Comparison of ENCODE assay signal across 8 cellular contexts in the genomic region with DNA sequence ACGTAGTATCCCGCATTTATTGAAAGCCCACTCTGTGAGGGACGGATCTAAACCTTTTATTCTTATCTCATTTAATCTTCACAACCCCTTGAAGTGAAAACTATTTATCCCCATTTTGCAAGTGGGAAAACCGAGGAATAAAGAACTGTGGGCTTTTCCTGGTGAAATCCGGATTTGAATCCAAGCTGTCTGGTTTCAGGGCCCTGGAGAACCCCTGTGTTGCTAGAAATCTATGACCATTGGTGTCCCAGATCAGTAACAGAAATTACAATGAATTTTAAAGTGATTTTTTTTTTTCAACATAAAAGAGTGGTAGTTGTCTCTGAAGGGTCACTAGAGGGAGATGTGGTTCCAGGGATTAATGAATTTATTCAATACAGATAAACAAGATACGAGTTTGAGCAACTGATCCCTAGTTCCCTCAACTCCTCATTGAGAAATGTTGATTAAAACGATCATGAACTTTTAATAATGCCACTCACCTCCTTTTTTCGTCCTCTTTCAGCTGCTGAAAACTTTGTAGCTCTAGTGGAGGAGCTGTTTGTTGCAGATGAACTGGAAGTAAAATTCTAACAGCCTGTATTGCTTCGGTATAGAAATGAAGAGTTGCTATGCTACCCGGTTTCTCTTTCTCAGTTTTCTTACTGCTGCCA. TPM values are rescaled to one million over a fixed set of nuclear protein-coding genes. Genes with fewer than 3 reads are reported as not detected.
A peak's percentile ranks its signal among the peaks of the same experiment; 100 is the strongest.
DNase-seq lines count a peak whose midpoint lies in the region; ATAC-seq, FAIRE-seq and TF ChIP-seq lines count a peak whose summit lies in the region.

No MANE protein-coding gene starts in this region.

- H3K4me1 ChIP-seq in heart left ventricle = peaks cover 0 to 51% (median 32%) of the 10 kb centered on the region in 12 donors
- H3K4me1 ChIP-seq in astrocyte (ENCODE audit: insufficient read depth, low read length) = peaks cover 22% of the 10 kb centered on the region
- H3K4me1 ChIP-seq in thoracic aorta (ENCODE audit: control insufficient read depth in 1 of 2, low read depth in 2 of 2) = peaks cover 7 to 37% of the 10 kb centered on the region in 2 donors

- no peaks in the 10 kb centered on the region for H3K9me3 Mint-ChIP-seq in astrocyte (ENCODE audit: unreplicated experiment)

- H3K4me3 ChIP-seq in heart left ventricle (peak overlapping the region; percentile 64 to 98 (median 86)), astrocyte (ENCODE audit: insufficient read depth, low read depth, low read length) (peak overlapping the region; percentile 99), thoracic aorta (peak overlapping the region; percentile 95)

- H3K9me3 ChIP-seq in heart left ventricle (no peaks in the 10 kb centered on the region), astrocyte (ENCODE audit: insufficient read depth, low read depth, low read length) (no peaks in the 10 kb centered on the region), thoracic aorta (no peaks in the 10 kb centered on the region)

- peak overlapping the region; percentile 99 for H3K9ac ChIP-seq in astrocyte (ENCODE audit: low read length)

- peaks cover 48% of the 10 kb centered on the region for H3K79me2 ChIP-seq in astrocyte (ENCODE audit: insufficient read depth, low read length)

- no peak for TF ChIP-seq POLR2A in heart left ventricle (IDR thresholded peaks at IDR 0.05)

- no peak overlapping the region for H2AFZ ChIP-seq in astrocyte (ENCODE audit: low read depth, low read length)

- no peak for ATAC-seq in heart left ventricle
- no peak for ATAC-seq in left ventricle myocardium superior
- ATAC-seq in thoracic aorta (ENCODE audit: insufficient number of reproducible peaks, low FRiP score, low read depth) = no peak

- TF ChIP-seq CTCF in heart left ventricle (IDR thresholded peaks at IDR 0.05) (peak in 7 of 12 donors; percentile 10 to 44 (median 31)), astrocyte (IDR thresholded peaks at IDR 0.05; ENCODE audit: insufficient read depth, low read depth, low read length) (peak; percentile 46), thoracic aorta (IDR thresholded peaks at IDR 0.05) (no peak)

- peak overlapping the region; percentile 99 for H3K27ac Mint-ChIP-seq in astrocyte (ENCODE audit: unreplicated experiment)

- intact Hi-C loops in heart left ventricle (cut with DNase I) (loop anchor here in 1 of 10 donors (1.0 kb wide), 1 partner anchor 29 kb away; a partner anchor contains a TSS), left ventricle myocardium superior (cut with micrococcal nuclease) (no loop called here)

- WGBS in heart left ventricle, 4 donors = 7 to 10% (median 8%) methylated on average over 10 of the region's 10 CpGs

- H3K4me2 ChIP-seq in astrocyte (ENCODE audit: low read length) = peak overlapping the region; percentile 87

- H3K27ac ChIP-seq in heart left ventricle = peak overlapping the region in 11 of 12 donors; percentile 78 to 96 (median 91)
- H3K27ac ChIP-seq in astrocyte (ENCODE audit: low read depth, low read length) = peak overlapping the region; percentile 94
- peak overlapping the region; percentile 91 to 92 for H3K27ac ChIP-seq in thoracic aorta

- peak overlapping the region; percentile 99 for H3K4me3 Mint-ChIP-seq in astrocyte (ENCODE audit: unreplicated experiment)

- no peak for FAIRE-seq in astrocyte (lab: Jason Lieb, UNC)

- H3K4me1 Mint-ChIP-seq in astrocyte (ENCODE audit: low read depth, unreplicated experiment) = peaks cover 45% of the 10 kb centered on the region

- peaks cover 6% of the 10 kb centered on the region for H3K36me3 Mint-ChIP-seq in astrocyte (ENCODE audit: low read depth, unreplicated experiment)

- H4K20me1 ChIP-seq in astrocyte (ENCODE audit: insufficient read depth, low read length) = peaks cover 32% of the 10 kb centered on the region

- H3K27me3 ChIP-seq in heart left ventricle (no peaks in the 10 kb centered on the region), astrocyte (ENCODE audit: insufficient read depth, low read length) (no peaks in the 10 kb centered on the region), thoracic aorta (replicated peaks; ENCODE audit: insufficient read depth) (no peaks in the 10 kb centered on the region)

- H3K36me3 ChIP-seq in heart left ventricle (peaks cover 0 to 43% (median 38%) of the 10 kb centered on the region in 9 donors), astrocyte (ENCODE audit: insufficient read depth, low read length) (peaks cover 28% of the 10 kb centered on the region), thoracic aorta (peaks cover 9% of the 10 kb centered on the region)

- H3K27me3 Mint-ChIP-seq in astrocyte (ENCODE audit: low read depth, unreplicated experiment) = no peaks in the 10 kb centered on the region

- DNase-seq in heart left ventricle = no peak
- DNase-seq in left ventricle myocardium superior = no peak
- DNase-seq in NCI-H146 treated with DMSO at 0.1 percent for 48 hours (lab: John Stamatoyannopoulos, UW; ENCODE audit: unreplicated experiment) = peak; percentile 21
- peak; percentile 33 for DNase-seq in astrocyte (ENCODE audit: low read depth)
- peak; percentile 78 for DNase-seq in kidney glomerular epithelial cell (lab: John Stamatoyannopoulos, UW)
- no peak for DNase-seq in thoracic aorta (ENCODE audit: low spot score)
- no peak for DNase-seq in NCI-H1092 (lab: John Stamatoyannopoulos, UW)
- DNase-seq in D341Med (ENCODE audit: low spot score) = no peak

RNA-seq across cellular contexts. Expression of a gene that starts 0.9 kb away (rescaled TPM):
- total RNA-seq in heart left ventricle (100 to 1,000 TPM in 8 of 9 donors, 10 to 100 TPM in 1; 82.1 to 197 (median 126) TPM), left ventricle myocardium superior (129 TPM), astrocyte (237 and 249 TPM in 2 replicates), thoracic aorta (100 to 1,000 TPM; 137 to 152 TPM)
- polyA plus RNA-seq in heart left ventricle = 100 to 1,000 TPM in 1 of 2 donors, 10 to 100 TPM in 1; 40.0 to 127 TPM

RNA-seq across cellular contexts. Expression of a gene that starts 28.4 kb away (rescaled TPM):
- total RNA-seq in heart left ventricle (1 to 10 TPM in 1 of 9 donors, under 1 TPM in 8; 0.17 to 1.5 (median 0.44) TPM), left ventricle myocardium superior (0.15 TPM), astrocyte (17.9 and 20.1 TPM in 2 replicates), thoracic aorta (not detected)
- polyA plus RNA-seq in heart left ventricle = under 1 TPM; 0.15 TPM

RNA-seq across cellular contexts. Expression of a gene that starts 28.5 kb away (rescaled TPM):
- total RNA-seq in heart left ventricle (10 to 100 TPM in 1 of 9 donors, 1 to 10 TPM in 8; 1.5 to 12.2 (median 3.0) TPM), left ventricle myocardium superior (6.1 TPM), astrocyte (17.0 and 17.3 TPM in 2 replicates), thoracic aorta (1 to 10 TPM; 2.8 to 7.3 TPM)
- polyA plus RNA-seq in heart left ventricle = 1 to 10 TPM; 2.4 to 3.2 TPM

Comparison
In these comparisons a context has a peak if more than half of its experiments do, and no peak if none do; other contexts are left out.
1. DNase-seq: peak in NCI-H146 treated with DMSO at 0.1 percent for 48 hours (single experiment), astrocyte (single experiment) and kidney glomerular epithelial cell (single experiment); none in heart left ventricle (0 of 5), left ventricle myocardium superior (single experiment), thoracic aorta (single experiment), NCI-H1092 (single experiment) and D341Med (single experiment).
2. Peak in every context shown above with its lines, with median percentiles within 50 percentile points of each other: H3K27ac ChIP-seq and H3K4me3 ChIP-seq.